In genomic region chr6:30163090-30163917, GRCh38 we compare ENCODE assay signal across 1 cellular context.
TF ChIP-seq lines count a peak whose summit lies in the region.

Gene TRIM15, plus strand, starts transcription at chr6:30163546. Its CDS starts 139 bp downstream, at chr6:30163685.

TF ChIP-seq in WTC11, 78 proteins besides CTCF, POLR2A, EP300 and RAD21 (continued from another document):
- TF ChIP-seq USF2 (CRISPR knock-in tag; IDR thresholded peaks at IDR 0.05) (no peak), GTF2I (CRISPR knock-in tag; conservative IDR thresholded peaks at IDR 0.05) (no peak), SOX15 (CRISPR knock-in tag; IDR thresholded peaks at IDR 0.05) (no peak), TEAD4 (CRISPR knock-in tag; IDR thresholded peaks at IDR 0.05) (no peak), ZNF671 (CRISPR knock-in tag; IDR thresholded peaks at IDR 0.05) (no peak), RORB (CRISPR knock-in tag; IDR thresholded peaks at IDR 0.05) (no peak), SMAD3 (CRISPR knock-in tag; IDR thresholded peaks at IDR 0.05; ENCODE audit: borderline replicate concordance) (no peak), FOXJ3 (CRISPR knock-in tag; IDR thresholded peaks at IDR 0.05; ENCODE audit: borderline replicate concordance) (no peak), ZNF532 (CRISPR knock-in tag; IDR thresholded peaks at IDR 0.05; ENCODE audit: borderline replicate concordance) (no peak)
